In genomic region chr6:83860347-83860731, GRCh38 we compare ENCODE assay signal across 8 cellular contexts.
DNase-seq lines count a peak whose midpoint lies in the region; TF ChIP-seq lines count a peak whose summit lies in the region.

No MANE protein-coding gene starts in this region.

- H3K4me2 ChIP-seq in MM.1S (ENCODE audit: low read depth, low read length), result peak overlapping the region; percentile 81

- peak overlapping the region; percentile 87; the same call in 1 of the 2 replicates for H3K27ac ChIP-seq in MM.1S (ENCODE audit: low read length)

- H3K27me3 Mint-ChIP-seq in dendritic cell treated with granulocyte-macrophage colony-stimulating factor and Interleukin-4, amounts not matched to agents 40 ng/mL and 50 ng/mL, for 4 days, result peaks cover 6% of the 10 kb centered on the region

- peak overlapping the region; percentile 70 for H3K9ac ChIP-seq in MM.1S (ENCODE audit: low read length)

- no peaks in the 10 kb centered on the region for H3K9me3 Mint-ChIP-seq in dendritic cell treated with granulocyte-macrophage colony-stimulating factor and Interleukin-4, amounts not matched to agents 40 ng/mL and 50 ng/mL, for 4 days

- H3K27ac Mint-ChIP-seq in dendritic cell treated with granulocyte-macrophage colony-stimulating factor and Interleukin-4, amounts not matched to agents 40 ng/mL and 50 ng/mL, for 4 days, result peak overlapping the region; percentile 96

- H3K27me3 ChIP-seq in MM.1S (replicated peaks; ENCODE audit: insufficient read depth, low read length) (no peaks in the 10 kb centered on the region), neuron (ENCODE audit: insufficient read depth, low read length) (peaks cover 4% of the 10 kb centered on the region)

- H4K20me1 ChIP-seq in MM.1S (ENCODE audit: insufficient read depth, low read length), result no peaks in the 10 kb centered on the region

- peak overlapping the region; percentile 93 for H3K4me3 ChIP-seq in GM08714 (ENCODE audit: low read length)
- H3K4me3 ChIP-seq in MM.1S (ENCODE audit: low read length), result peak overlapping the region; percentile 98
- peak overlapping the region; percentile 86 for H3K4me3 ChIP-seq in neuron (ENCODE audit: low read length)

- peaks cover 8% of the 10 kb centered on the region; the same call in 1 of the 2 replicates for H3F3A ChIP-seq in MM.1S (ENCODE audit: insufficient read depth, low read length)

- intact Hi-C loops in dendritic cell treated with granulocyte-macrophage colony-stimulating factor and Interleukin-4, amounts not matched to agents 40 ng/mL and 50 ng/mL, for 4 days (cut with micrococcal nuclease), result loop anchor here (10.0 kb wide), 2 partner anchors 786 to 1616 kb away; partner anchors contain the start of gene IBTK
- intact Hi-C loops in head of caudate nucleus (cut with DNase I), result no loop called here

- H3K4me1 Mint-ChIP-seq in dendritic cell treated with granulocyte-macrophage colony-stimulating factor and Interleukin-4, amounts not matched to agents 40 ng/mL and 50 ng/mL, for 4 days (ENCODE audit: low read depth), result peaks cover 31% of the 10 kb centered on the region

- H3K9me3 ChIP-seq in MM.1S (replicated peaks; ENCODE audit: insufficient read depth, low read length) (no peaks in the 10 kb centered on the region), neuron (ENCODE audit: low read length) (no peaks in the 10 kb centered on the region)

- no peak for TF ChIP-seq CTCF in MM.1S (IDR thresholded peaks at IDR 0.05; ENCODE audit: low read length)

- no peaks in the 10 kb centered on the region for H3K9me2 ChIP-seq in MM.1S (replicated peaks; ENCODE audit: insufficient read depth, low read length)

- H3K79me2 ChIP-seq in MM.1S (ENCODE audit: low read length), result peaks cover 55% of the 10 kb centered on the region

- H3K4me1 ChIP-seq in MM.1S (ENCODE audit: low read length), result peaks cover 21% of the 10 kb centered on the region
- H3K4me1 ChIP-seq in neuron (ENCODE audit: insufficient read depth, low read length), result peaks cover 20% of the 10 kb centered on the region

- H2AFZ ChIP-seq in MM.1S (ENCODE audit: low read length) (peak overlapping the region; percentile 84), neuron (ENCODE audit: low read depth, low read length) (peak overlapping the region; percentile 91)

- no peaks in the 10 kb centered on the region for H3K36me3 ChIP-seq in MM.1S (replicated peaks; ENCODE audit: insufficient read depth, low read length)
- H3K36me3 ChIP-seq in neuron (ENCODE audit: insufficient read depth, low read length), result peaks cover 11% of the 10 kb centered on the region

- no peak for DNase-seq in MM.1S
- DNase-seq in GDM1 (lab: John Stamatoyannopoulos, UW), result no peak
- DNase-seq in head of caudate nucleus, result no peak
- DNase-seq in DMS153 treated with DMSO at 0.1 percent for 48 hours (lab: John Stamatoyannopoulos, UW; ENCODE audit: unreplicated experiment), result no peak
- DNase-seq in activated CD8-positive, alpha-beta memory T cell treated with anti-CD3 and anti-CD28 coated beads, Interleukin-2, amount 50 U/mL, for 48 hours, result no peak

- H3K36me3 Mint-ChIP-seq in dendritic cell treated with granulocyte-macrophage colony-stimulating factor and Interleukin-4, amounts not matched to agents 40 ng/mL and 50 ng/mL, for 4 days (ENCODE audit: low read depth), result peaks cover 31% of the 10 kb centered on the region

- peak overlapping the region; percentile 99 for H3K4me3 Mint-ChIP-seq in dendritic cell treated with granulocyte-macrophage colony-stimulating factor and Interleukin-4, amounts not matched to agents 40 ng/mL and 50 ng/mL, for 4 days
